Comparison of ENCODE assay signal across 21 cellular contexts in the genomic region with DNA sequence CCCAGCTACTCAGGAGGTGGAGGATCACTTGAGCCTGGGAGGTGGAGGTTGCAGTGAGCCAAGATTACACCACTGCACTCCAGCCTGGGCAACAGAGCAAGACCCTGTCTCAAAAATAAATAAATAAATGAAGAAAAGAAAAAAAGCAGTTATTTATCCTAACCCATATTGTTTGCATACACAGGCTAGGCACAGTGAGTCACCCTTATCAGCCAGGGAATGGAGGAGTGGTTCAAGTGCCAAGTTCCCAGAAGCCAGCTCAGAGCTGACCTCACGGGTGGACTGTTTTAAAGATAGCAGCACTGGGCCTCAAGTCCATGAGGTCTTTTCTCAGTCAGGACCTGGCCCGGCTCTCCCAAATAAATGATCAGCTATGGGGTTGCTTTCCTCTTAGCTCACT. TPM values are rescaled to one million over a fixed set of nuclear protein-coding genes. Genes with fewer than 3 reads are reported as not detected.
"Had no signal": no experiment of that assay in that cellular context is flagged by ENCODE, and none has a peak within 500 bp of the region (broad histone marks: within the 10 kb centered on the region; RNA-seq: fewer than 3 reads in every experiment).

No MANE protein-coding gene starts in this region.

- H3K4me2 ChIP-seq: hepatocyte had no signal

- H3K9me3 ChIP-seq: lower lobe of right lung, sigmoid colon, suprapubic skin, upper lobe of left lung had no signal

- H3K27ac Mint-ChIP-seq: activated CD8-positive, alpha-beta T cell treated with anti-CD3 and anti-CD28 coated beads for 36 hours; naive B cell; progenitor cell of endocrine pancreas; T-helper 2 cell treated with Interferon-gamma antibody and Interleukin-4, amounts not matched to agents 5 μg/mL and 100 μg/mL, for 36 hours had no signal

- H3K79me2 ChIP-seq: hepatocyte had no signal

- H3K9me3 Mint-ChIP-seq: activated CD8-positive, alpha-beta T cell treated with anti-CD3 and anti-CD28 coated beads for 36 hours; naive B cell; T-helper 2 cell treated with Interferon-gamma antibody and Interleukin-4, amounts not matched to agents 5 μg/mL and 100 μg/mL, for 36 hours had no signal

- ATAC-seq: activated CD8-positive, alpha-beta T cell treated with anti-CD3 and anti-CD28 coated beads for 36 hours; lower lobe of right lung; stimulated activated naive CD8-positive, alpha-beta T cell treated with anti-CD3 and anti-CD28 coated beads, Interleukin-15, Interleukin-2, amounts not matched to agents 100 U/mL and 50 U/mL, for 24 hours had no signal

- H3K4me1 ChIP-seq: sigmoid colon had no signal

- H3K36me3 Mint-ChIP-seq: naive B cell had no signal

- H2AFZ ChIP-seq: hepatocyte had no signal

- DNase-seq: activated CD4-positive, alpha-beta T cell treated with anti-CD3 and anti-CD28 coated beads for 4 hours; activated CD8-positive, alpha-beta memory T cell treated with anti-CD3 and anti-CD28 coated beads, Interleukin-2, amount 50 U/mL, for 4 hours; activated CD8-positive, alpha-beta T cell treated with anti-CD3 and anti-CD28 coated beads for 36 hours; activated naive CD4-positive, alpha-beta T cell treated with Interleukin-2 at 50 U/mL for 16 hours; central memory CD4-positive, alpha-beta T cell; effector CD4-positive, alpha-beta T cell; kidney glomerular epithelial cell; lower lobe of right lung; naive B cell; sigmoid colon; stimulated activated CD4-positive, alpha-beta T cell treated with anti-CD3 and anti-CD28 coated beads, Interleukin-12 subunit alpha, Interleukin-12 subunit beta, amount 100 ng/mL, for 4 hours; stimulated activated CD4-positive, alpha-beta T cell treated with anti-CD3 and anti-CD28 coated beads, Interleukin-2, amount 100 ng/mL, for 48 hours; stimulated activated naive CD8-positive, alpha-beta T cell treated with anti-CD3 and anti-CD28 coated beads, Interleukin-15, Interleukin-2, amounts not matched to agents 100 U/mL and 50 U/mL, for 24 hours; SW 1271; upper lobe of left lung; WERI-Rb-1 had no signal

- H3K27me3 ChIP-seq: upper lobe of left lung had no signal

- H3K4me3 Mint-ChIP-seq: activated CD8-positive, alpha-beta T cell treated with anti-CD3 and anti-CD28 coated beads for 36 hours; naive B cell; T-helper 2 cell treated with Interferon-gamma antibody and Interleukin-4, amounts not matched to agents 5 μg/mL and 100 μg/mL, for 36 hours had no signal

- H3K4me3 ChIP-seq: coronary artery, hepatocyte, lower lobe of right lung, sigmoid colon, suprapubic skin, upper lobe of left lung had no signal

- H3K36me3 ChIP-seq: lower lobe of right lung, sigmoid colon, suprapubic skin, upper lobe of left lung, WERI-Rb-1 had no signal

- H3K27ac ChIP-seq: coronary artery, hepatocyte, lower lobe of right lung, sigmoid colon, suprapubic skin, WERI-Rb-1 had no signal

RNA-seq across cellular contexts. Expression of a gene that starts 22.7 kb away (rescaled TPM):
- total RNA-seq: activated CD8-positive, alpha-beta T cell treated with anti-CD3 and anti-CD28 coated beads for 36 hours had no signal
